In genomic region chr1:47178020-47178419, GRCh38 we compare ENCODE assay signal across 23 cellular contexts. TPM values are rescaled to one million over a fixed set of nuclear protein-coding genes. Genes with fewer than 3 reads are reported as not detected.
DNase-seq lines count a peak whose midpoint lies in the region; ATAC-seq, FAIRE-seq and TF ChIP-seq lines count a peak whose summit lies in the region.
"Had no signal": no experiment of that assay in that cellular context is flagged by ENCODE, and none has a peak within 500 bp of the region (broad histone marks: within the 10 kb centered on the region; RNA-seq: fewer than 3 reads in every experiment).

No MANE protein-coding gene starts in this region.

- H3K4me3 ChIP-seq in K562 (no peak overlapping the region), stomach (no peak overlapping the region)
- H3K4me3 ChIP-seq: SK-N-MC had no signal

- no peak for ATAC-seq in activated CD8-positive, alpha-beta T cell treated with anti-CD3 and anti-CD28 coated beads, Interleukin-2, amount 10 ng/mL, durations not matched to agents 7 days and 5 days
- no peak for ATAC-seq in activated CD8-positive, alpha-beta T cell treated with anti-CD3 and anti-CD28 coated beads for 36 hours
- no peak for ATAC-seq in K562
- no peak for ATAC-seq in left lobe of liver
- no peak for ATAC-seq in GM18511 (IDR thresholded peaks at IDR 0.05; ENCODE audit: unreplicated experiment)
- no peak for ATAC-seq in GM19328 (IDR thresholded peaks at IDR 0.05; ENCODE audit: unreplicated experiment)
- ATAC-seq: CD8-positive, alpha-beta T cell; GM12878; PC-3 had no signal

- H3K36me3 ChIP-seq in K562 (ENCODE audit: control insufficient read depth, insufficient read depth, low read length) (no peaks in the 10 kb centered on the region), stomach (no peaks in the 10 kb centered on the region)
- H3K36me3 ChIP-seq: BLaER1 treated with 17β-estradiol and CSF1 and Interleukin-3, amounts not matched to agents 10 nM and 100 nM; MG63 had no signal

- 47% methylated on average over 6 of the region's 6 CpGs for WGBS in K562 (ENCODE audit: insufficient coverage, low coverage, missing lambda C conversion rate)
- 71 to 82% (median 78%) methylated on average over 6 of the region's 6 CpGs for WGBS in stomach, 5 donors

- CTCF ChIA-PET in activated CD8-positive, alpha-beta T cell treated with anti-CD3 and anti-CD28 coated beads, Interleukin-2, amount 10 ng/mL, durations not matched to agents 7 days and 5 days (lab: Charles Lee), result interaction anchor here (2.5 to 5.4 kb wide), 5 partner anchors 11 to 259 kb away, joined by 9 to 59 read pairs (median 26); partner anchors contain the start of genes FOXD2, PDZK1IP1 and STIL
- CTCF ChIA-PET in activated CD8-positive, alpha-beta T cell treated with anti-CD3 and anti-CD28 coated beads for 36 hours (lab: Charles Lee), result interaction anchor here (0.7 to 4.8 kb wide), 12 partner anchors 11 to 264 kb away, joined by 3 to 61 read pairs (median 4); partner anchors contain the start of genes FOXD2 and PDZK1IP1
- CTCF ChIA-PET in K562 (lab: Yijun Ruan, JAX; ENCODE audit: low intra/inter-chr PET ratio), result interaction anchor here (2.0 to 3.2 kb wide), 2 partner anchors 227 to 245 kb away, joined by 4 to 23 read pairs; no protein-coding TSS in a partner anchor

- peak overlapping the region; percentile 77; the same call in 1 of the 2 replicates for H2AFZ ChIP-seq in K562 (ENCODE audit: low read depth, low read length)

- BruUV-seq in K562 (replicated peaks; lab: Mats Ljungman, UMichigan), result no TSS peak

- no peaks in the 10 kb centered on the region for H3K9me3 Mint-ChIP-seq in activated CD8-positive, alpha-beta T cell treated with anti-CD3 and anti-CD28 coated beads, Interleukin-2, amount 10 ng/mL, durations not matched to agents 7 days and 5 days (ENCODE audit: insufficient read depth)
- H3K9me3 Mint-ChIP-seq in activated CD8-positive, alpha-beta T cell treated with anti-CD3 and anti-CD28 coated beads for 36 hours, result no peaks in the 10 kb centered on the region
- H3K9me3 Mint-ChIP-seq: CD8-positive, alpha-beta T cell had no signal

- no peak for TF ChIP-seq RAD21 in K562 (CRISPR knock-in tag; conservative IDR thresholded peaks at IDR 0.05 in 1 of 2, IDR thresholded peaks at IDR 0.05 in 1 of 2)

- intact Hi-C loops in activated CD8-positive, alpha-beta T cell treated with anti-CD3 and anti-CD28 coated beads for 36 hours (cut with micrococcal nuclease), result no loop called here
- intact Hi-C loops in K562 (cut with micrococcal nuclease) (loop anchor here (5.0 to 10.0 kb wide), 4 partner anchors 73 to 534 kb away; no protein-coding TSS in a partner anchor), stomach (cut with DNase I; ENCODE audit: low total_unique reads) (no loop called here)

- H3K9me1 ChIP-seq in K562 (ENCODE audit: control insufficient read depth, insufficient read depth, low read length), result no peaks in the 10 kb centered on the region

- peaks cover 8% of the 10 kb centered on the region; the same call in 2 of the 3 replicates for H3K79me2 ChIP-seq in K562 (ENCODE audit: control insufficient read depth, insufficient read depth, low read length)

- peaks cover 8% of the 10 kb centered on the region for H3K4me1 Mint-ChIP-seq in activated CD8-positive, alpha-beta T cell treated with anti-CD3 and anti-CD28 coated beads, Interleukin-2, amount 10 ng/mL, durations not matched to agents 7 days and 5 days (ENCODE audit: low read depth)
- peaks cover 8% of the 10 kb centered on the region for H3K4me1 Mint-ChIP-seq in activated CD8-positive, alpha-beta T cell treated with anti-CD3 and anti-CD28 coated beads for 36 hours (ENCODE audit: low read depth)

- H3K9ac ChIP-seq in K562 (ENCODE audit: insufficient read depth in 1 of 2, low read depth in 2 of 2, low read length in 2 of 2), result no peak overlapping the region

- in situ Hi-C loops in K562 (cut with MboI), result loop anchor here (10.0 kb wide), 1 partner anchor 247 kb away; no protein-coding TSS in a partner anchor

- POLR2A ChIA-PET in activated CD8-positive, alpha-beta T cell treated with anti-CD3 and anti-CD28 coated beads, Interleukin-2, amount 10 ng/mL, durations not matched to agents 7 days and 5 days (lab: Charles Lee), result no interaction called here
- POLR2A ChIA-PET in activated CD8-positive, alpha-beta T cell treated with anti-CD3 and anti-CD28 coated beads for 36 hours (lab: Charles Lee), result no interaction called here
- POLR2A ChIA-PET in K562 (lab: Yijun Ruan, JAX), result interaction anchor here (1.1 to 7.1 kb wide), 6 partner anchors 16 to 102 kb away, joined by 3 to 65 read pairs (median 6); no protein-coding TSS in a partner anchor

- TF ChIP-seq EP300 in K562 (IDR thresholded peaks at IDR 0.05; ENCODE audit: low read length), result no peak
- no peak for TF ChIP-seq EP300 in stomach (IDR thresholded peaks at IDR 0.05)

- no peaks in the 10 kb centered on the region for H4K20me1 ChIP-seq in K562 (replicated peaks; ENCODE audit: control insufficient read depth, insufficient read depth, low read length)
- H4K20me1 ChIP-seq: BLaER1 treated with 17β-estradiol and CSF1 and Interleukin-3, amounts not matched to agents 10 nM and 100 nM had no signal

- H3K27ac ChIP-seq in K562 (ENCODE audit: extremely low read depth, low read depth, low read length), result no peak overlapping the region
- H3K27ac ChIP-seq in stomach, result no peak overlapping the region
- H3K27ac ChIP-seq: SK-N-MC had no signal

- TF ChIP-seq POLR2A in K562 (conservative IDR thresholded peaks at IDR 0.05) (no peak), stomach (IDR thresholded peaks at IDR 0.05) (no peak)

- H3K36me3 Mint-ChIP-seq in activated CD8-positive, alpha-beta T cell treated with anti-CD3 and anti-CD28 coated beads, Interleukin-2, amount 10 ng/mL, durations not matched to agents 7 days and 5 days (ENCODE audit: low read depth), result no peaks in the 10 kb centered on the region
- H3K36me3 Mint-ChIP-seq in activated CD8-positive, alpha-beta T cell treated with anti-CD3 and anti-CD28 coated beads for 36 hours (ENCODE audit: low read depth), result no peaks in the 10 kb centered on the region
- H3K36me3 Mint-ChIP-seq: CD8-positive, alpha-beta T cell had no signal

- peaks cover 39 to 44% of the 10 kb centered on the region in 2 experiments for H3K4me1 ChIP-seq in K562 (replicated peaks in 1 of 2; ENCODE audit: control insufficient read depth in 2 of 2, insufficient read depth in 2 of 2, low read length in 2 of 2)
- peaks cover 23 to 47% (median 30%) of the 10 kb centered on the region in 4 donors for H3K4me1 ChIP-seq in stomach

- peak overlapping the region; percentile 86; the same call in 1 of the 2 replicates for H3K4me2 ChIP-seq in K562 (ENCODE audit: insufficient read depth, low read length)

- H3K27me3 ChIP-seq in K562 (ENCODE audit: control insufficient read depth in 2 of 2, insufficient read depth in 2 of 2, low read length in 2 of 2), result peaks cover 4 to 5% of the 10 kb centered on the region in 2 experiments; a peak in 3 of 5 replicates
- peaks cover 0 to 25% (median 9%) of the 10 kb centered on the region in 3 donors for H3K27me3 ChIP-seq in stomach
- H3K27me3 ChIP-seq: BLaER1 treated with 17β-estradiol and CSF1 and Interleukin-3, amounts not matched to agents 10 nM and 100 nM; MG63 had no signal

- no peak overlapping the region for H3K27ac Mint-ChIP-seq in activated CD8-positive, alpha-beta T cell treated with anti-CD3 and anti-CD28 coated beads, Interleukin-2, amount 10 ng/mL, durations not matched to agents 7 days and 5 days
- no peak overlapping the region for H3K27ac Mint-ChIP-seq in activated CD8-positive, alpha-beta T cell treated with anti-CD3 and anti-CD28 coated beads for 36 hours
- H3K27ac Mint-ChIP-seq: CD8-positive, alpha-beta T cell had no signal

- no peak for TF ChIP-seq CTCF in activated CD8-positive, alpha-beta T cell treated with anti-CD3 and anti-CD28 coated beads for 36 hours (IDR thresholded peaks at IDR 0.05)
- TF ChIP-seq CTCF in K562 (IDR thresholded peaks at IDR 0.05 in 2 of 3, conservative IDR thresholded peaks at IDR 0.05 in 1 of 3; ENCODE audit: insufficient read depth in 2 of 3, low read depth in 1 of 3, low read length in 3 of 3), result no peak
- no peak for TF ChIP-seq CTCF in stomach (IDR thresholded peaks at IDR 0.05)

- H3K9me3 ChIP-seq in K562 (replicated peaks; ENCODE audit: control insufficient read depth, insufficient read depth, low read depth, low read length) (no peaks in the 10 kb centered on the region), stomach (peaks cover 0 to 4% (median 2%) of the 10 kb centered on the region in 4 donors)
- H3K9me3 ChIP-seq: BLaER1 treated with 17β-estradiol and CSF1 and Interleukin-3, amounts not matched to agents 10 nM and 100 nM; MG63 had no signal

- DNase-seq in activated CD8-positive, alpha-beta T cell treated with anti-CD3 and anti-CD28 coated beads, Interleukin-2, amount 10 ng/mL, durations not matched to agents 7 days and 5 days, result peak; percentile 13
- no peak for DNase-seq in activated CD8-positive, alpha-beta T cell treated with anti-CD3 and anti-CD28 coated beads for 36 hours
- no peak for DNase-seq in K562 (ENCODE audit: extremely low read depth in 1 of 4, low spot score in 3 of 4)
- DNase-seq in left lobe of liver (ENCODE audit: low spot score), result peak; percentile 30
- peak; percentile 16 for DNase-seq in stomach
- no peak for DNase-seq in SIG-M5 (lab: John Stamatoyannopoulos, UW)
- DNase-seq: 8988T, DND-41, IMR-90, MG63, NCI-H1694 treated with DMSO at 0.1 percent for 48 hours, NCI-H446, NCI-H526, PC-3, SHP77 had no signal

- no peak for FAIRE-seq in K562 (lab: Jason Lieb, UNC)
- FAIRE-seq: GM12878 had no signal

- H3K27me3 Mint-ChIP-seq in activated CD8-positive, alpha-beta T cell treated with anti-CD3 and anti-CD28 coated beads, Interleukin-2, amount 10 ng/mL, durations not matched to agents 7 days and 5 days (ENCODE audit: low read depth), result peaks cover 28% of the 10 kb centered on the region
- peaks cover 32% of the 10 kb centered on the region for H3K27me3 Mint-ChIP-seq in activated CD8-positive, alpha-beta T cell treated with anti-CD3 and anti-CD28 coated beads for 36 hours

- no peak overlapping the region for H3K4me3 Mint-ChIP-seq in activated CD8-positive, alpha-beta T cell treated with anti-CD3 and anti-CD28 coated beads, Interleukin-2, amount 10 ng/mL, durations not matched to agents 7 days and 5 days
- H3K4me3 Mint-ChIP-seq in activated CD8-positive, alpha-beta T cell treated with anti-CD3 and anti-CD28 coated beads for 36 hours, result no peak overlapping the region
- H3K4me3 Mint-ChIP-seq: CD8-positive, alpha-beta T cell had no signal

RNA-seq across cellular contexts. Expression of gene PDZK1IP1, which starts 11.8 kb away (rescaled TPM):
- not detected for total RNA-seq in activated CD8-positive, alpha-beta T cell treated with anti-CD3 and anti-CD28 coated beads, Interleukin-2, amount 10 ng/mL, durations not matched to agents 7 days and 5 days
- not detected for total RNA-seq in activated CD8-positive, alpha-beta T cell treated with anti-CD3 and anti-CD28 coated beads for 36 hours
- total RNA-seq in K562 (2011; cell fraction: chromatin; rRNA removed; ENCODE audit: low replicate concordance), result 0.74 and 1.0 TPM in 2 replicates
- 0.92 and 1.2 TPM in 2 replicates for total RNA-seq in K562 (2011; cell fraction: nucleolus; rRNA removed)
- total RNA-seq in K562 (2011; cell fraction: nucleoplasm; rRNA removed), result 1.1 and 1.2 TPM in 2 replicates
- total RNA-seq in K562 (2014; rRNA removed), result 0.33 and 0.59 TPM in 2 replicates
- not detected in 2 replicates for total RNA-seq in K562 (2014; rRNA removed; fragmentation: Illumina TruSeq; extraction: Trizol)
- not detected in 2 replicates for total RNA-seq in K562 (2015; rRNA removed; fragmentation: Illumina TruSeq; extraction: Trizol)
- total RNA-seq in K562 (2021), result 0.33 and 0.49 TPM in 2 replicates
- 0.17 and 0.64 TPM in 2 replicates for polyA plus RNA-seq in K562 (2011; rRNA removed)
- 0.68 and 1.0 TPM in 2 replicates for polyA plus RNA-seq in K562 (2011; cell fraction: cytosol; rRNA removed)
- 0.73 and 1.3 TPM in 2 replicates for polyA plus RNA-seq in K562 (2011; cell fraction: nucleus; rRNA removed)
- polyA plus RNA-seq in K562 (2012), result 0.48 and 0.66 TPM in 2 replicates
- 0.32 and 0.68 TPM in 2 replicates for polyA plus RNA-seq in K562 (2014; fragmentation: Illumina TruSeq; extraction: Trizol)
- under 1 TPM; 0.45 to 0.55 TPM for polyA plus RNA-seq in K562 (2014; fragmentation: Nextera tagmentation; extraction: Ambion mirVana)
- polyA plus RNA-seq in K562 (2014; rRNA removed), result 0.32 and 0.53 TPM in 2 replicates
- not detected in 2 replicates for polyA minus RNA-seq in K562 (2011; rRNA and poly(A)+ RNA removed)
- not detected in 2 replicates for polyA minus RNA-seq in K562 (2011; cell fraction: cytosol; rRNA and poly(A)+ RNA removed)
- polyA minus RNA-seq in K562 (2011; cell fraction: nucleus; rRNA and poly(A)+ RNA removed), result not detected in 2 replicates
- 1.3 TPM for total RNA-seq in left lobe of liver
- 100 to 1,000 TPM in 2 of 5 donors, 1 to 10 TPM in 1, under 1 TPM in 1, not detected in 1; 0.87 to 292 (median 69.0) TPM for total RNA-seq in stomach
- polyA plus RNA-seq in stomach, result 100 to 1,000 TPM in 2 of 3 donors, 10 to 100 TPM in 1; 43.7 to 169 (median 163) TPM
- total RNA-seq: CD8-positive, alpha-beta T cell; GM12878; H4; IMR-90; PC-3; RPMI7951 had no signal
- polyA plus RNA-seq: GM12878, IMR-90 had no signal

RNA-seq across cellular contexts. Expression of gene CYP4A22, which starts 40.8 kb away (rescaled TPM):
- total RNA-seq in activated CD8-positive, alpha-beta T cell treated with anti-CD3 and anti-CD28 coated beads, Interleukin-2, amount 10 ng/mL, durations not matched to agents 7 days and 5 days, result not detected
- not detected for total RNA-seq in activated CD8-positive, alpha-beta T cell treated with anti-CD3 and anti-CD28 coated beads for 36 hours
- not detected in 2 replicates for total RNA-seq in K562 (2011; cell fraction: chromatin; rRNA removed; ENCODE audit: low replicate concordance)
- total RNA-seq in K562 (2011; cell fraction: nucleolus; rRNA removed), result not detected in 2 replicates
- total RNA-seq in K562 (2011; cell fraction: nucleoplasm; rRNA removed), result not detected in 2 replicates
- not detected in 2 replicates for total RNA-seq in K562 (2014; rRNA removed)
- not detected in 2 replicates for total RNA-seq in K562 (2014; rRNA removed; fragmentation: Illumina TruSeq; extraction: Trizol)
- total RNA-seq in K562 (2015; rRNA removed; fragmentation: Illumina TruSeq; extraction: Trizol), result not detected in 2 replicates
- 0.07 TPM in 1 of 2 replicates, not detected in the other for total RNA-seq in K562 (2021)
- polyA plus RNA-seq in K562 (2011; rRNA removed), result not detected in 2 replicates
- not detected in 2 replicates for polyA plus RNA-seq in K562 (2011; cell fraction: cytosol; rRNA removed)
- polyA plus RNA-seq in K562 (2011; cell fraction: nucleus; rRNA removed), result not detected in 2 replicates
- 0.04 TPM in 1 of 2 replicates, not detected in the other for polyA plus RNA-seq in K562 (2012)
- not detected in 2 replicates for polyA plus RNA-seq in K562 (2014; fragmentation: Illumina TruSeq; extraction: Trizol)
- not detected for polyA plus RNA-seq in K562 (2014; fragmentation: Nextera tagmentation; extraction: Ambion mirVana)
- polyA plus RNA-seq in K562 (2014; rRNA removed), result not detected in 2 replicates
- not detected in 2 replicates for polyA minus RNA-seq in K562 (2011; rRNA and poly(A)+ RNA removed)
- not detected in 2 replicates for polyA minus RNA-seq in K562 (2011; cell fraction: cytosol; rRNA and poly(A)+ RNA removed)
- not detected in 2 replicates for polyA minus RNA-seq in K562 (2011; cell fraction: nucleus; rRNA and poly(A)+ RNA removed)
- 69.9 TPM for total RNA-seq in left lobe of liver
- total RNA-seq in stomach, result not detected
- polyA plus RNA-seq in stomach, result not detected
- total RNA-seq: CD8-positive, alpha-beta T cell; GM12878; H4; IMR-90; PC-3; RPMI7951 had no signal
- polyA plus RNA-seq: GM12878, IMR-90 had no signal

RNA-seq across cellular contexts. Expression of gene TAL1, which starts 54.0 kb away (rescaled TPM):
- total RNA-seq in activated CD8-positive, alpha-beta T cell treated with anti-CD3 and anti-CD28 coated beads, Interleukin-2, amount 10 ng/mL, durations not matched to agents 7 days and 5 days, result not detected
- not detected for total RNA-seq in activated CD8-positive, alpha-beta T cell treated with anti-CD3 and anti-CD28 coated beads for 36 hours
- total RNA-seq in K562 (2011; cell fraction: chromatin; rRNA removed; ENCODE audit: low replicate concordance), result 80.8 and 102 TPM in 2 replicates
- total RNA-seq in K562 (2011; cell fraction: nucleolus; rRNA removed), result 96.7 and 104 TPM in 2 replicates
- total RNA-seq in K562 (2011; cell fraction: nucleoplasm; rRNA removed), result 105 and 124 TPM in 2 replicates
- total RNA-seq in K562 (2014; rRNA removed), result 59.7 and 103 TPM in 2 replicates
- total RNA-seq in K562 (2014; rRNA removed; fragmentation: Illumina TruSeq; extraction: Trizol), result 67.6 and 79.8 TPM in 2 replicates
- total RNA-seq in K562 (2015; rRNA removed; fragmentation: Illumina TruSeq; extraction: Trizol), result 63.5 and 68.1 TPM in 2 replicates
- total RNA-seq in K562 (2021), result 76.5 and 81.3 TPM in 2 replicates
- 51.1 and 53.3 TPM in 2 replicates for polyA plus RNA-seq in K562 (2011; rRNA removed)
- polyA plus RNA-seq in K562 (2011; cell fraction: cytosol; rRNA removed), result 34.3 and 44.4 TPM in 2 replicates
- polyA plus RNA-seq in K562 (2011; cell fraction: nucleus; rRNA removed), result 78.7 and 92.4 TPM in 2 replicates
- 53.0 and 55.6 TPM in 2 replicates for polyA plus RNA-seq in K562 (2012)
- 72.3 and 106 TPM in 2 replicates for polyA plus RNA-seq in K562 (2014; fragmentation: Illumina TruSeq; extraction: Trizol)
- 10 to 100 TPM; 18.5 to 22.9 TPM for polyA plus RNA-seq in K562 (2014; fragmentation: Nextera tagmentation; extraction: Ambion mirVana)
- polyA plus RNA-seq in K562 (2014; rRNA removed), result 42.7 and 49.5 TPM in 2 replicates
- 55.7 and 60.3 TPM in 2 replicates for polyA minus RNA-seq in K562 (2011; rRNA and poly(A)+ RNA removed)
- polyA minus RNA-seq in K562 (2011; cell fraction: cytosol; rRNA and poly(A)+ RNA removed), result 37.3 and 64.4 TPM in 2 replicates
- 55.6 and 91.2 TPM in 2 replicates for polyA minus RNA-seq in K562 (2011; cell fraction: nucleus; rRNA and poly(A)+ RNA removed)
- total RNA-seq in left lobe of liver, result 1.9 TPM
- total RNA-seq in stomach, result 1 to 10 TPM in 3 of 5 donors, under 1 TPM in 1, not detected in 1; under 0.01 to 4.5 (median 3.5) TPM
- polyA plus RNA-seq in stomach, result 1 to 10 TPM in 2 of 3 donors, under 1 TPM in 1; 0.98 to 1.5 (median 1.2) TPM
- total RNA-seq: CD8-positive, alpha-beta T cell; IMR-90; PC-3; RPMI7951 had no signal
- polyA plus RNA-seq: GM12878, IMR-90 had no signal

Comparison
In these comparisons a context has a peak if more than half of its experiments do, and no peak if none do; other contexts are left out.
1. DNase-seq: peak in activated CD8-positive, alpha-beta T cell treated with anti-CD3 and anti-CD28 coated beads, Interleukin-2, amount 10 ng/mL, durations not matched to agents 7 days and 5 days (single experiment), left lobe of liver (single experiment) and stomach (single experiment); none in activated CD8-positive, alpha-beta T cell treated with anti-CD3 and anti-CD28 coated beads for 36 hours (single experiment), K562 (0 of 4) and SIG-M5 (single experiment).
2. RNA of gene CYP4A22, which starts 40.8 kb away (total RNA-seq): 69.9 TPM in left lobe of liver (single experiment); not detected in activated CD8-positive, alpha-beta T cell treated with anti-CD3 and anti-CD28 coated beads, Interleukin-2, amount 10 ng/mL, durations not matched to agents 7 days and 5 days, not detected in activated CD8-positive, alpha-beta T cell treated with anti-CD3 and anti-CD28 coated beads for 36 hours, 0.07 TPM in K562 and not detected in stomach; every median in the first group is over 10 times any median in the second.
3. RNA of gene TAL1, which starts 54.0 kb away (total RNA-seq): 59.7 to 124 TPM in K562; under 0.01 to 4.5 TPM in stomach, 1.9 TPM in left lobe of liver (single experiment), not detected in activated CD8-positive, alpha-beta T cell treated with anti-CD3 and anti-CD28 coated beads, Interleukin-2, amount 10 ng/mL, durations not matched to agents 7 days and 5 days and not detected in activated CD8-positive, alpha-beta T cell treated with anti-CD3 and anti-CD28 coated beads for 36 hours; every median in the first group is over 10 times any median in the second.